Comparison of ENCODE assay signal across 24 cellular contexts in genomic region chr2:101232770-101233169, GRCh38.
"Had no signal": no experiment of that assay in that cellular context is flagged by ENCODE, and none has a peak within 500 bp of the region (broad histone marks: within the 10 kb centered on the region; RNA-seq: fewer than 3 reads in every experiment).

No MANE protein-coding gene starts in this region.

- H3K4me3 ChIP-seq: lower lobe of right lung, tibial artery had no signal

- H3K27me3 ChIP-seq: foreskin keratinocyte, tibial artery had no signal

- H3K4me1 ChIP-seq: foreskin keratinocyte, lower lobe of right lung, tibial artery had no signal

- H3K27me3 Mint-ChIP-seq: activated CD4-positive, alpha-beta T cell treated with anti-CD3 and anti-CD28 coated beads, Interleukin-2, amount 10 ng/mL, durations not matched to agents 7 days and 5 days; activated T-helper 17 cell treated with anti-CD3 and anti-CD28 coated beads, Interleukin-2, amount 50 U/mL, for 72 hours; brain; naive thymus-derived CD4-positive, alpha-beta T cell; stimulated activated naive CD8-positive, alpha-beta T cell treated with anti-CD3 and anti-CD28 coated beads, Interleukin-15, amount 100 ng/mL, for 72 hours had no signal

- H3K27ac Mint-ChIP-seq: activated CD4-positive, alpha-beta T cell treated with anti-CD3 and anti-CD28 coated beads, Interleukin-2, amount 10 ng/mL, durations not matched to agents 7 days and 5 days; activated CD8-positive, alpha-beta T cell treated with anti-CD3 and anti-CD28 coated beads, Interleukin-2, amount 10 ng/mL, durations not matched to agents 7 days and 5 days; activated naive CD4-positive, alpha-beta T cell treated with anti-CD3 and anti-CD28 coated beads, Interleukin-2, amount 50 U/mL, for 72 hours; activated T-helper 17 cell treated with anti-CD3 and anti-CD28 coated beads, Interleukin-2, amount 50 U/mL, for 72 hours; brain; naive thymus-derived CD4-positive, alpha-beta T cell; stimulated activated effector memory CD8-positive, alpha-beta T cell treated with anti-CD3 and anti-CD28 coated beads, Interleukin-12 subunit alpha, Interleukin-12 subunit beta, amount 100 ng/mL, for 72 hours had no signal

- H3K36me3 ChIP-seq: lower lobe of right lung, tibial artery had no signal

- H3K27ac ChIP-seq: foreskin keratinocyte, lower lobe of right lung, tibial artery had no signal

- H3K9me3 Mint-ChIP-seq: activated T-helper 17 cell treated with anti-CD3 and anti-CD28 coated beads, Interleukin-2, amount 50 U/mL, for 72 hours; stimulated activated effector memory CD8-positive, alpha-beta T cell treated with anti-CD3 and anti-CD28 coated beads, Interleukin-12 subunit alpha, Interleukin-12 subunit beta, amount 100 ng/mL, for 72 hours had no signal

- H3K4me1 Mint-ChIP-seq: activated T-helper 17 cell treated with anti-CD3 and anti-CD28 coated beads, Interleukin-2, amount 50 U/mL, for 72 hours; brain; neural crest cell; stimulated activated effector memory CD8-positive, alpha-beta T cell treated with anti-CD3 and anti-CD28 coated beads, Interleukin-12 subunit alpha, Interleukin-12 subunit beta, amount 100 ng/mL, for 72 hours had no signal

- H3K9me3 ChIP-seq: lower lobe of right lung, tibial artery had no signal

- H3K36me3 Mint-ChIP-seq: stimulated activated effector memory CD8-positive, alpha-beta T cell treated with anti-CD3 and anti-CD28 coated beads, Interleukin-12 subunit alpha, Interleukin-12 subunit beta, amount 100 ng/mL, for 72 hours had no signal

- DNase-seq: activated CD4-positive, alpha-beta T cell treated with anti-CD3 and anti-CD28 coated beads, Interleukin-2, amount 10 ng/mL, durations not matched to agents 7 days and 5 days; activated CD8-positive, alpha-beta T cell treated with anti-CD3 and anti-CD28 coated beads, Interleukin-2, amount 10 ng/mL, durations not matched to agents 7 days and 5 days; activated T-cell treated with anti-CD3 and anti-CD28 coated beads, Interleukin-2, amount 50 U/mL, for 1 hour; aorta; central memory CD4-positive, alpha-beta T cell; effector memory CD4-positive, alpha-beta T cell; foreskin keratinocyte; kidney; lower lobe of right lung; naive thymus-derived CD4-positive, alpha-beta T cell; occipital lobe; posterior cingulate gyrus; small intestine; stimulated activated CD4-positive, alpha-beta T cell treated with anti-CD3 and anti-CD28 coated beads, Interleukin-2, amount 100 ng/mL, for 24 hours; stimulated activated naive CD8-positive, alpha-beta T cell treated with anti-CD3 and anti-CD28 coated beads, Interleukin-15, amount 100 ng/mL, for 72 hours; tibial artery had no signal

- H3K4me3 Mint-ChIP-seq: activated CD4-positive, alpha-beta T cell treated with anti-CD3 and anti-CD28 coated beads, Interleukin-2, amount 10 ng/mL, durations not matched to agents 7 days and 5 days; activated CD8-positive, alpha-beta T cell treated with anti-CD3 and anti-CD28 coated beads, Interleukin-2, amount 10 ng/mL, durations not matched to agents 7 days and 5 days; activated T-helper 17 cell treated with anti-CD3 and anti-CD28 coated beads, Interleukin-2, amount 50 U/mL, for 72 hours; brain; naive thymus-derived CD4-positive, alpha-beta T cell; neural crest cell; stimulated activated effector memory CD8-positive, alpha-beta T cell treated with anti-CD3 and anti-CD28 coated beads, Interleukin-12 subunit alpha, Interleukin-12 subunit beta, amount 100 ng/mL, for 72 hours; stimulated activated naive CD8-positive, alpha-beta T cell treated with anti-CD3 and anti-CD28 coated beads, Interleukin-15, amount 100 ng/mL, for 72 hours had no signal

- ATAC-seq: activated CD4-positive, CD25-positive, alpha-beta regulatory T cell treated with anti-CD3 and anti-CD28 coated beads, Interleukin-2, amount 50 U/mL, for 24 hours; activated CD8-positive, alpha-beta T cell treated with anti-CD3 and anti-CD28 coated beads, Interleukin-2, amount 10 ng/mL, durations not matched to agents 7 days and 5 days; activated naive CD4-positive, alpha-beta T cell treated with anti-CD3 and anti-CD28 coated beads, Interleukin-2, amount 50 U/mL, for 72 hours; activated T-helper 17 cell treated with anti-CD3 and anti-CD28 coated beads, Interleukin-2, amount 50 U/mL, for 72 hours; foreskin keratinocyte; left lobe of liver; lower lobe of right lung; naive thymus-derived CD4-positive, alpha-beta T cell; sciatic nerve; stimulated activated effector memory CD8-positive, alpha-beta T cell treated with anti-CD3 and anti-CD28 coated beads, Interleukin-12 subunit alpha, Interleukin-12 subunit beta, amount 100 ng/mL, for 72 hours; stimulated activated naive CD8-positive, alpha-beta T cell treated with anti-CD3 and anti-CD28 coated beads, Interleukin-15, amount 100 ng/mL, for 72 hours had no signal
